Comparison of ENCODE assay signal across 1 cellular context in genomic region chr14:96264850-96265249, GRCh38.
A peak's percentile ranks its signal among the peaks of the same experiment; 100 is the strongest.
TF ChIP-seq lines count a peak whose summit lies in the region.

No MANE protein-coding gene starts in this region.

TF ChIP-seq in H1, 55 proteins besides CTCF, POLR2A, EP300 and RAD21:
- TF ChIP-seq YY1 (IDR thresholded peaks at IDR 0.05; ENCODE audit: low read depth, low read length) (peak; percentile 49; the same call in 1 of the 2 replicates), BRCA1 (IDR thresholded peaks at IDR 0.05; ENCODE audit: low read depth, low read length) (no peak)
